Comparison of ENCODE assay signal across 14 cellular contexts in the genomic region with DNA sequence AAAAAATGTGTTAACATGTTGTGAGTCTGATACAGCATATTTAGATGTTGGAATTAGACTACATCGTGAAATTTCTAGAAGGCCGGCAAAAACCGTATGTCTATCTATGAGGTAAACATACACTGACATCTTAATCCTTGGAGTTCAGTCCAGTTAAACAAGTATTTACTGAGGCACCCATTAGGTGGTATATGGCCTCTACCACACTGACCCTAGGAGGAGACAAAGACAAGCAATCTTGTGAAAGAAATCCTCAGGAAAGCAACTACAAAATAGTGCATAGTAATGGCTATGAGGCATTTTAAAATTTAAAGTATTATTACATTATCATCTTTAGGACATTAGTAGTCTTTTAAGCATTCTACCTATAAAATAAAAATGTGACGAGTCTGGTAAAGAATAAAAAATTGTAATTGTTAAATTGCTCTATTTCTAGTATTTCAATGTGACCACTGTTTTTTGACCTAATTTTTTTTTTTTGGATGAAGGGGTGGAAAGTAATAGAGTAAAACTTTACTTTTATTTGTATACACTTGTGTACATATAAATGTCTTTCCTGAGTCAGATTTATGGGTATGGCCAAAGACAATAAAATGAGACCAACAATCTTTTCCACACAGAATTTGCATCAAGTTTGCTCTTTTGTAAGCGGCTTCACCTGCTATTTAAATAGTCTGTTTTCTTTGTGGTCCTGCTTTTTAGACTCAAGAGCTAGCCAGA. TPM values are rescaled to one million over a fixed set of nuclear protein-coding genes. Genes with fewer than 3 reads are reported as not detected.
DNase-seq lines count a peak whose midpoint lies in the region; ATAC-seq and TF ChIP-seq lines count a peak whose summit lies in the region.
"Had no signal": no experiment of that assay in that cellular context is flagged by ENCODE, and none has a peak within 500 bp of the region (broad histone marks: within the 10 kb centered on the region; RNA-seq: fewer than 3 reads in every experiment).

No MANE protein-coding gene starts in this region.

- H3K9ac ChIP-seq in OCI-LY1 (ENCODE audit: low read length): no peak overlapping the region

- ATAC-seq in omental fat pad (ENCODE audit: low FRiP score) (no peak), GM21447 (IDR thresholded peaks at IDR 0.05; ENCODE audit: unreplicated experiment) (no peak), GM21360 (IDR thresholded peaks at IDR 0.05; ENCODE audit: unreplicated experiment) (no peak)
- ATAC-seq: activated T-cell treated with anti-CD3 and anti-CD28 coated beads, Interleukin-2, amount 50 U/mL, for 72 hours had no signal

- peak; percentile 6 for DNase-seq in EL
- DNase-seq in epithelial cell of proximal tubule (ENCODE audit: low read depth): no peak
- no peak for DNase-seq in omental fat pad (ENCODE audit: low spot score)
- no peak for DNase-seq in SKM-1 (lab: John Stamatoyannopoulos, UW; ENCODE audit: unreplicated experiment)
- DNase-seq: activated T-cell treated with anti-CD3 and anti-CD28 coated beads, Interleukin-2, amount 50 U/mL, for 72 hours; NCI-H1105 treated with DMSO at 0.1 percent for 48 hours; PC-9; stimulated activated CD4-positive, alpha-beta T cell treated with anti-CD3 and anti-CD28 coated beads, Interleukin-4, amount 100 ng/mL, for 4 hours; testis had no signal

- H3K9me2 ChIP-seq in OCI-LY1 (ENCODE audit: low read depth, low read length): no peaks in the 10 kb centered on the region

- H3K4me1 ChIP-seq in OCI-LY1 (ENCODE audit: insufficient read depth, low read length, severe bottlenecking) (peaks cover 16% of the 10 kb centered on the region), neuron (ENCODE audit: insufficient read depth, low read length) (peaks cover 24% of the 10 kb centered on the region)
- H3K4me1 ChIP-seq: testis had no signal

- H3K9me3 ChIP-seq in OCI-LY1 (ENCODE audit: low read length) (no peaks in the 10 kb centered on the region), neuron (ENCODE audit: low read length) (no peaks in the 10 kb centered on the region)
- H3K9me3 ChIP-seq: testis had no signal

- no peaks in the 10 kb centered on the region for H3K79me2 ChIP-seq in OCI-LY1 (ENCODE audit: insufficient read depth, low read length)

- H3K27me3 ChIP-seq in OCI-LY1 (ENCODE audit: insufficient read depth, low read length) (no peaks in the 10 kb centered on the region), neuron (ENCODE audit: insufficient read depth, low read length) (no peaks in the 10 kb centered on the region)
- H3K27me3 ChIP-seq: testis had no signal

- H3K36me3 ChIP-seq in OCI-LY1 (ENCODE audit: insufficient read depth, low read length) (no peaks in the 10 kb centered on the region), neuron (ENCODE audit: insufficient read depth, low read length) (peaks cover 10% of the 10 kb centered on the region)

- H3F3A ChIP-seq in OCI-LY1 (ENCODE audit: insufficient read depth, low read length): no peaks in the 10 kb centered on the region

- TF ChIP-seq CTCF in OCI-LY1 (IDR thresholded peaks at IDR 0.05; ENCODE audit: low read length): peak; percentile 22; the same call in 1 of the 2 replicates
- TF ChIP-seq CTCF in epithelial cell of proximal tubule (conservative IDR thresholded peaks at IDR 0.05; ENCODE audit: low read depth, low read length): peak; percentile 38
- no peak for TF ChIP-seq CTCF in omental fat pad (IDR thresholded peaks at IDR 0.05)

- H3K4me3 ChIP-seq in OCI-LY1 (ENCODE audit: low read depth, low read length, poor library complexity, severe bottlenecking) (no peak overlapping the region), epithelial cell of proximal tubule (ENCODE audit: low read depth, low read length) (no peak overlapping the region), neuron (ENCODE audit: low read length) (peak overlapping the region; percentile 21)
- H3K4me3 ChIP-seq: coronary artery, PC-9, testis had no signal

- peak overlapping the region; percentile 38 for H3K27ac ChIP-seq in OCI-LY1 (ENCODE audit: low read depth, low read length, poor library complexity, severe bottlenecking)
- H3K27ac ChIP-seq: PC-9, testis had no signal

- H4K20me1 ChIP-seq in OCI-LY1 (ENCODE audit: insufficient read depth, low read length): no peaks in the 10 kb centered on the region

- H3K4me2 ChIP-seq in OCI-LY1 (ENCODE audit: low read length): no peak overlapping the region
- H3K4me2 ChIP-seq: PC-9 had no signal

- H2AFZ ChIP-seq in OCI-LY1 (ENCODE audit: low read length): no peak overlapping the region
- no peak overlapping the region for H2AFZ ChIP-seq in neuron (ENCODE audit: low read depth, low read length)
- H2AFZ ChIP-seq: PC-9 had no signal

RNA-seq across cellular contexts. Expression of a gene that starts 50.5 kb away (rescaled TPM):
- total RNA-seq in epithelial cell of proximal tubule (14.5 and 17.8 TPM in 2 replicates), omental fat pad (10 to 100 TPM in 3 of 4 donors, 1 to 10 TPM in 1; 8.9 to 27.6 (median 21.4) TPM)

Comparison
In these comparisons a context has a peak if more than half of its experiments do, and no peak if none do; other contexts are left out.
1. CTCF ChIP-seq: peak in OCI-LY1 (single experiment) and epithelial cell of proximal tubule (single experiment); none in omental fat pad (0 of 3).